Comparison of ENCODE assay signal across 10 cellular contexts in the genomic region with DNA sequence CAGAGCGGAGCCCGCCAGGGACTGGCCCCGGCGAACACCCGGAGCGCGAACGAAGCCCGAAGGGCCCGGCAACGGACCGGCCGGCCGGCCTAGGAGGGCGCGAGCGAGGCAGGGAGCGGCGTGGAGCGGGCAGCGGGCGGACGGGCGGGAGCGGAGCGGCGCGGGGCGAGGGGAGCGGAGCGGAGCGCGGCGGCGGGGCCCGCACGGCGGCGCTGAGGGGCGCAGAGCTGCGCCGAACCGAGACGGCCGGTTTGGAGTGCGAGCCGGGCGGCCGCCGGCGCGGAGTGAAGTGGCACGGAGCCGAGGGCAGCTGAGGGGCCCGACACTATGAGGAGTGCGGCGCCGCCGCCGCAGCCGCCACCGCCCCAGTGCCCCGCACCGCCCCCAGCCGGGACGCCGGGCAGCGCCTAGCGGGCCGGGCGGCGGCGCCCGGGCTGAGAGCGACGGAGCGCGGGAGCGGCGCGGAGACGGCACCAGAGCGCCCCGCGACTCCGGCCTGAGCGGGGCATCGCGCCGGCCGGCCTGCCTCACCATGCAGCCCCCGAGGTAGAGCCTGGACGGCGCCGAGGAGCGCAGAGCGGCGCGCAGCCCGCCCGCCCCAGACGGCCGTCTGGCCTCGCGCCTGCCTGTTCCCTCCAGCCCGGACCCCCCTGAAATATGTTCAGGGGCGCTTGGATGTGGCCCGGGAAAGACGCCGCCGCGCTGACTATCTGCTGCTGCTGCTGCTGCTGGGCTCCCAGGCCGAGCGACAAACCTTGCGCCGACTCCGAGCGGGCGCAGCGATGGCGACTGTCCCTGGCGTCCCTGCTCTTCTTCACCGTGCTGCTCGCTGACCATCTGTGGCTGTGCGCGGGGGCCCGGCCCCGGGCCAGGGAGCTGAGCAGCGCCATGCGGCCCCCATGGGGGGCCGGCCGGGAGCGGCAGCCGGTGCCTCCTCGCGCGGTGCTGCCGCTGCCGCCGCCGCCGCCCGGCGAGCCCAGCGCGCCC.
DNase-seq lines count a peak whose midpoint lies in the region; ATAC-seq and TF ChIP-seq lines count a peak whose summit lies in the region.
"Had no signal": no experiment of that assay in that cellular context is flagged by ENCODE, and none has a peak within 500 bp of the region (broad histone marks: within the 10 kb centered on the region; RNA-seq: fewer than 3 reads in every experiment).

No MANE protein-coding gene starts in this region.

- H3K36me3 Mint-ChIP-seq in stimulated activated naive B cell treated with anti-CD40 and anti-IgM and Interleukin-4, amounts not matched to agents 10 μg/mL and 1 μg/mL and 100 μg/mL, for 72 hours = no peaks in the 10 kb centered on the region

- ATAC-seq in stimulated activated naive B cell treated with anti-CD40 and anti-IgM and Interleukin-4, amounts not matched to agents 10 μg/mL and 1 μg/mL and 100 μg/mL, for 72 hours (replicated peaks) = peak; percentile 23 to 30

- peak overlapping the region; percentile 64; the same call in 1 of the 2 replicates for H3K9ac ChIP-seq in iPS-20b (ENCODE audit: low read depth, low read length)

- DNase-seq in NCI-H1436 (lab: John Stamatoyannopoulos, UW) (peak; percentile 6), NCI-H1436 treated with DMSO at 0.1 percent for 48 hours (lab: John Stamatoyannopoulos, UW) (no peak), SKM-1 (lab: John Stamatoyannopoulos, UW; ENCODE audit: unreplicated experiment) (no peak), GM03348 (ENCODE audit: low spot score) (no peak), midbrain (lab: John Stamatoyannopoulos, UW) (no peak)
- DNase-seq in stimulated activated naive B cell treated with anti-CD40 and anti-IgM and Interleukin-4, amounts not matched to agents 10 μg/mL and 1 μg/mL and 100 μg/mL, for 72 hours = no peak
- DNase-seq: PC-9 had no signal

- peaks cover 5% of the 10 kb centered on the region; the same call in 1 of the 2 replicates for H3K36me3 ChIP-seq in iPS-20b (ENCODE audit: insufficient read depth, low read depth, low read length)

- no peaks in the 10 kb centered on the region for H3K9me3 ChIP-seq in iPS-20b (ENCODE audit: insufficient read depth, low read depth, low read length)

- no peaks in the 10 kb centered on the region for H3K4me1 ChIP-seq in iPS-20b (ENCODE audit: insufficient read depth, low read length)

- no peaks in the 10 kb centered on the region for H3K9me3 Mint-ChIP-seq in stimulated activated naive B cell treated with anti-CD40 and anti-IgM and Interleukin-4, amounts not matched to agents 10 μg/mL and 1 μg/mL and 100 μg/mL, for 72 hours

- H3K27ac ChIP-seq in VCaP (peak overlapping the region; percentile 91), iPS-20b (ENCODE audit: low read length) (no peak overlapping the region)
- H3K27ac ChIP-seq: HL-60, PC-9 had no signal

- H3K4me1 Mint-ChIP-seq in stimulated activated naive B cell treated with anti-CD40 and anti-IgM and Interleukin-4, amounts not matched to agents 10 μg/mL and 1 μg/mL and 100 μg/mL, for 72 hours = peaks cover 3 to 5% of the 10 kb centered on the region in 2 donors

- TF ChIP-seq CTCF in VCaP (conservative IDR thresholded peaks at IDR 0.05) = no peak

- peak overlapping the region; percentile 77 to 84 for H3K4me3 Mint-ChIP-seq in stimulated activated naive B cell treated with anti-CD40 and anti-IgM and Interleukin-4, amounts not matched to agents 10 μg/mL and 1 μg/mL and 100 μg/mL, for 72 hours

- H3K27ac Mint-ChIP-seq in stimulated activated naive B cell treated with anti-CD40 and anti-IgM and Interleukin-4, amounts not matched to agents 10 μg/mL and 1 μg/mL and 100 μg/mL, for 72 hours = no peak overlapping the region

- H3K4me3 ChIP-seq in iPS-20b (ENCODE audit: low read length) = peak overlapping the region; percentile 75; the same call in 1 of the 2 replicates
- H3K4me3 ChIP-seq: PC-9 had no signal

- peaks cover 34 to 40% of the 10 kb centered on the region in 2 donors for H3K27me3 Mint-ChIP-seq in stimulated activated naive B cell treated with anti-CD40 and anti-IgM and Interleukin-4, amounts not matched to agents 10 μg/mL and 1 μg/mL and 100 μg/mL, for 72 hours

- H3K27me3 ChIP-seq in iPS-20b (ENCODE audit: insufficient read depth, low read length) = peaks cover 25% of the 10 kb centered on the region
